Comparison of ENCODE assay signal across 7 cellular contexts in genomic region chr14:59254146-59254910, GRCh38.
A peak's percentile ranks its signal among the peaks of the same experiment; 100 is the strongest.
DNase-seq lines count a peak whose midpoint lies in the region; ATAC-seq, FAIRE-seq and TF ChIP-seq lines count a peak whose summit lies in the region.

No MANE protein-coding gene starts in this region.

- no peaks in the 10 kb centered on the region for H3K4me1 Mint-ChIP-seq in stimulated activated effector memory CD8-positive, alpha-beta T cell treated with anti-CD3 and anti-CD28 coated beads, Interleukin-12 subunit alpha, Interleukin-12 subunit beta, amount 100 ng/mL, for 72 hours

- H3K27ac ChIP-seq in ascending aorta (peak overlapping the region; percentile 87 to 91), keratinocyte (ENCODE audit: control insufficient read depth, insufficient read depth, low read length) (no peak overlapping the region), tibial artery (peak overlapping the region; percentile 72 to 79)

- DNase-seq in ascending aorta (ENCODE audit: low spot score in 2 of 2) (peak; percentile 24 to 77), keratinocyte (ENCODE audit: low read depth, low spot score) (no peak), tibial artery (peak; percentile 85 to 86), T-helper 2 cell (no peak)
- no peak for DNase-seq in stimulated activated effector memory CD8-positive, alpha-beta T cell treated with anti-CD3 and anti-CD28 coated beads, Interleukin-12 subunit alpha, Interleukin-12 subunit beta, amount 100 ng/mL, for 72 hours (ENCODE audit: low spot score in 2 of 2)

- peaks cover 20% of the 10 kb centered on the region for H3K79me2 ChIP-seq in keratinocyte (ENCODE audit: control insufficient read depth, insufficient read depth, low read length)

- no peak overlapping the region for H3K4me3 Mint-ChIP-seq in stimulated activated effector memory CD8-positive, alpha-beta T cell treated with anti-CD3 and anti-CD28 coated beads, Interleukin-12 subunit alpha, Interleukin-12 subunit beta, amount 100 ng/mL, for 72 hours

- dilution Hi-C loops in keratinocyte (cut with MboI; ENCODE audit: extremely low pct_ligation_motif_present, low sequenced_read_pairs): no loop called here

- H3K4me3 ChIP-seq in ascending aorta (peak overlapping the region in 1 of 2 donors; percentile 1), keratinocyte (ENCODE audit: control insufficient read depth in 2 of 3, extremely low read depth in 1 of 3, insufficient read depth in 2 of 3, low read depth in 1 of 3, low read length in 3 of 3) (no peak overlapping the region), tibial artery (no peak overlapping the region)

- intact Hi-C loops in ascending aorta (cut with DNase I) (loop anchor here (2.0 kb wide), 1 partner anchor 20 kb away; no protein-coding TSS in a partner anchor), tibial artery (cut with DNase I; ENCODE audit: low total_unique reads) (no loop called here)

- H3K9me3 ChIP-seq in ascending aorta: no peaks in the 10 kb centered on the region
- H3K9me3 ChIP-seq in keratinocyte (ENCODE audit: control insufficient read depth, low read depth, low read length): no peaks in the 10 kb centered on the region
- H3K9me3 ChIP-seq in tibial artery: no peaks in the 10 kb centered on the region

- no peak overlapping the region for H2AFZ ChIP-seq in keratinocyte (ENCODE audit: control insufficient read depth, low read length)

- no peak overlapping the region for H3K27ac Mint-ChIP-seq in stimulated activated effector memory CD8-positive, alpha-beta T cell treated with anti-CD3 and anti-CD28 coated beads, Interleukin-12 subunit alpha, Interleukin-12 subunit beta, amount 100 ng/mL, for 72 hours

- no peaks in the 10 kb centered on the region for H3K9me1 ChIP-seq in keratinocyte (ENCODE audit: control insufficient read depth, extremely low read depth, insufficient read depth, low read length)

- H3K4me1 ChIP-seq in ascending aorta (peaks cover 11 to 47% of the 10 kb centered on the region in 2 donors), keratinocyte (ENCODE audit: control insufficient read depth, extremely low read depth, insufficient read depth, low read length) (peaks cover 11% of the 10 kb centered on the region), tibial artery (peaks cover 0 to 81% (median 36%) of the 10 kb centered on the region in 4 donors)

- H3K36me3 ChIP-seq in ascending aorta: no peaks in the 10 kb centered on the region
- H3K36me3 ChIP-seq in keratinocyte (ENCODE audit: control insufficient read depth in 2 of 2, extremely low read depth in 1 of 2, insufficient read depth in 2 of 2, low read length in 2 of 2): no peaks in the 10 kb centered on the region
- no peaks in the 10 kb centered on the region for H3K36me3 ChIP-seq in tibial artery

- ATAC-seq in HG03432 (IDR thresholded peaks at IDR 0.05; ENCODE audit: unreplicated experiment) (peak; percentile 15), HG02840 (IDR thresholded peaks at IDR 0.05; ENCODE audit: low FRiP score, unreplicated experiment) (no peak)
- no peak for ATAC-seq in stimulated activated effector memory CD8-positive, alpha-beta T cell treated with anti-CD3 and anti-CD28 coated beads, Interleukin-12 subunit alpha, Interleukin-12 subunit beta, amount 100 ng/mL, for 72 hours

- H3K4me2 ChIP-seq in keratinocyte (ENCODE audit: control insufficient read depth, extremely low read depth, insufficient read depth, low read depth, low read length): peak overlapping the region; percentile 17

- no peaks in the 10 kb centered on the region for H3K36me3 Mint-ChIP-seq in stimulated activated effector memory CD8-positive, alpha-beta T cell treated with anti-CD3 and anti-CD28 coated beads, Interleukin-12 subunit alpha, Interleukin-12 subunit beta, amount 100 ng/mL, for 72 hours

- no peaks in the 10 kb centered on the region for H3K9me3 Mint-ChIP-seq in stimulated activated effector memory CD8-positive, alpha-beta T cell treated with anti-CD3 and anti-CD28 coated beads, Interleukin-12 subunit alpha, Interleukin-12 subunit beta, amount 100 ng/mL, for 72 hours

- no peaks in the 10 kb centered on the region for H4K20me1 ChIP-seq in keratinocyte (ENCODE audit: control insufficient read depth, extremely low read depth, insufficient read depth, low read length)

- peak; percentile 23 for FAIRE-seq in keratinocyte (lab: Jason Lieb, UNC)

- TF ChIP-seq CTCF in ascending aorta (IDR thresholded peaks at IDR 0.05) (no peak), keratinocyte (optimal IDR thresholded peaks at IDR 0.05 in 1 of 3, IDR thresholded peaks at IDR 0.05 in 1 of 3, conservative IDR thresholded peaks at IDR 0.05 in 1 of 3; ENCODE audit: extremely low read depth in 1 of 3, insufficient read depth in 2 of 3, low read length in 3 of 3) (no peak), tibial artery (IDR thresholded peaks at IDR 0.05) (no peak)

- no peak overlapping the region for H3K9ac ChIP-seq in keratinocyte (ENCODE audit: control insufficient read depth, extremely low read depth, insufficient read depth, low read length)

- no peaks in the 10 kb centered on the region for H3K27me3 ChIP-seq in ascending aorta
- H3K27me3 ChIP-seq in keratinocyte (ENCODE audit: control insufficient read depth, extremely low read depth, insufficient read depth, low read length): no peaks in the 10 kb centered on the region
- H3K27me3 ChIP-seq in tibial artery: no peaks in the 10 kb centered on the region

Comparison
In these comparisons a context has a peak if more than half of its experiments do, and no peak if none do; other contexts are left out.
1. DNase-seq: peak in ascending aorta (2 of 2) and tibial artery (2 of 2); none in keratinocyte (single experiment), stimulated activated effector memory CD8-positive, alpha-beta T cell treated with anti-CD3 and anti-CD28 coated beads, Interleukin-12 subunit alpha, Interleukin-12 subunit beta, amount 100 ng/mL, for 72 hours (0 of 2) and T-helper 2 cell (0 of 5).